18 cellular contexts compared by ENCODE assay signal in genomic region chr18:23710068-23710527, GRCh38. TPM values are rescaled to one million over a fixed set of nuclear protein-coding genes. Genes with fewer than 3 reads are reported as not detected.
DNase-seq lines count a peak whose midpoint lies in the region; ATAC-seq, FAIRE-seq and TF ChIP-seq lines count a peak whose summit lies in the region.
"Had no signal": no experiment of that assay in that cellular context is flagged by ENCODE, and none has a peak within 500 bp of the region (broad histone marks: within the 10 kb centered on the region; RNA-seq: fewer than 3 reads in every experiment).

No MANE protein-coding gene starts in this region.

- no peak for ATAC-seq in activated CD8-positive, alpha-beta T cell treated with anti-CD3 and anti-CD28 coated beads, Interleukin-2, amount 10 ng/mL, durations not matched to agents 7 days and 5 days
- no peak for ATAC-seq in activated CD8-positive, alpha-beta memory T cell treated with anti-CD3 and anti-CD28 coated beads, Interleukin-2, amount 10 ng/mL, durations not matched to agents 7 days and 5 days
- ATAC-seq: activated naive CD8-positive, alpha-beta T cell treated with anti-CD3 and anti-CD28 coated beads, Interleukin-2, amount 50 U/mL, for 24 hours had no signal

- POLR2A ChIA-PET in activated CD8-positive, alpha-beta T cell treated with anti-CD3 and anti-CD28 coated beads, Interleukin-2, amount 10 ng/mL, durations not matched to agents 7 days and 5 days (lab: Charles Lee): interaction anchor here (0.7 kb wide), 1 partner anchor 303 kb away, joined by 3 read pairs; no protein-coding TSS in a partner anchor

- H3K27me3 Mint-ChIP-seq in activated CD8-positive, alpha-beta T cell treated with anti-CD3 and anti-CD28 coated beads, Interleukin-2, amount 10 ng/mL, durations not matched to agents 7 days and 5 days (ENCODE audit: low read depth): peaks cover 13% of the 10 kb centered on the region
- H3K27me3 Mint-ChIP-seq in activated CD8-positive, alpha-beta memory T cell treated with anti-CD3 and anti-CD28 coated beads, Interleukin-2, amount 10 ng/mL, durations not matched to agents 7 days and 5 days: peaks cover 21% of the 10 kb centered on the region
- H3K27me3 Mint-ChIP-seq: activated naive CD8-positive, alpha-beta T cell treated with anti-CD3 and anti-CD28 coated beads, Interleukin-2, amount 50 U/mL, for 24 hours had no signal

- no peaks in the 10 kb centered on the region for H3K36me3 ChIP-seq in bronchial epithelial cell (ENCODE audit: control insufficient read depth, insufficient read depth, low read length)
- H3K36me3 ChIP-seq: HAP-1, right atrium auricular region, WERI-Rb-1 had no signal

- DNase-seq in EL (peak; percentile 42), M059J (ENCODE audit: low read depth) (peak; percentile 93), bronchial epithelial cell (ENCODE audit: low read depth) (peak; percentile 88), kidney glomerular epithelial cell (lab: John Stamatoyannopoulos, UW) (peak; percentile 34), NCI-H1105 (lab: John Stamatoyannopoulos, UW) (no peak)
- no peak for DNase-seq in activated CD8-positive, alpha-beta T cell treated with anti-CD3 and anti-CD28 coated beads, Interleukin-2, amount 10 ng/mL, durations not matched to agents 7 days and 5 days
- no peak for DNase-seq in activated CD8-positive, alpha-beta memory T cell treated with anti-CD3 and anti-CD28 coated beads, Interleukin-2, amount 50 U/mL, for 48 hours
- no peak for DNase-seq in activated CD8-positive, alpha-beta memory T cell treated with anti-CD3 and anti-CD28 coated beads, Interleukin-2, amount 10 ng/mL, durations not matched to agents 7 days and 5 days
- DNase-seq: activated CD4-positive, alpha-beta memory T cell treated with anti-CD3 and anti-CD28 coated beads, Interleukin-2, amount 10 ng/mL, durations not matched to agents 7 days and 5 days; activated naive CD8-positive, alpha-beta T cell treated with anti-CD3 and anti-CD28 coated beads, Interleukin-2, amount 50 U/mL, for 24 hours; NCI-H82; stimulated activated CD4-positive, alpha-beta T cell treated with anti-CD3 and anti-CD28 coated beads, Interleukin-2, amount 100 ng/mL, for 24 hours; WERI-Rb-1 had no signal

- no peak overlapping the region for H3K4me3 Mint-ChIP-seq in activated CD8-positive, alpha-beta T cell treated with anti-CD3 and anti-CD28 coated beads, Interleukin-2, amount 10 ng/mL, durations not matched to agents 7 days and 5 days
- H3K4me3 Mint-ChIP-seq in activated CD8-positive, alpha-beta memory T cell treated with anti-CD3 and anti-CD28 coated beads, Interleukin-2, amount 10 ng/mL, durations not matched to agents 7 days and 5 days: no peak overlapping the region
- H3K4me3 Mint-ChIP-seq: activated CD4-positive, alpha-beta memory T cell treated with anti-CD3 and anti-CD28 coated beads, Interleukin-2, amount 10 ng/mL, durations not matched to agents 7 days and 5 days; activated naive CD8-positive, alpha-beta T cell treated with anti-CD3 and anti-CD28 coated beads, Interleukin-2, amount 50 U/mL, for 24 hours; mesothelial cell of epicardium; neural crest cell had no signal

- FAIRE-seq in bronchial epithelial cell (lab: Jason Lieb, UNC): no peak
- FAIRE-seq: islet of Langerhans had no signal

- H3K9me3 Mint-ChIP-seq in activated CD8-positive, alpha-beta T cell treated with anti-CD3 and anti-CD28 coated beads, Interleukin-2, amount 10 ng/mL, durations not matched to agents 7 days and 5 days (ENCODE audit: insufficient read depth): peaks cover 6% of the 10 kb centered on the region
- H3K9me3 Mint-ChIP-seq in activated CD8-positive, alpha-beta memory T cell treated with anti-CD3 and anti-CD28 coated beads, Interleukin-2, amount 10 ng/mL, durations not matched to agents 7 days and 5 days (ENCODE audit: low read depth): peaks cover 4% of the 10 kb centered on the region

- CTCF ChIA-PET in activated CD8-positive, alpha-beta T cell treated with anti-CD3 and anti-CD28 coated beads, Interleukin-2, amount 10 ng/mL, durations not matched to agents 7 days and 5 days (lab: Charles Lee): interaction anchor here (1.1 kb wide), 1 partner anchor 262 kb away, joined by 3 read pairs; no protein-coding TSS in a partner anchor
- CTCF ChIA-PET in activated CD8-positive, alpha-beta memory T cell treated with anti-CD3 and anti-CD28 coated beads, Interleukin-2, amount 10 ng/mL, durations not matched to agents 7 days and 5 days (lab: Charles Lee): interaction anchor here (0.9 to 1.2 kb wide), 3 partner anchors 11 to 209 kb away, joined by 3 to 4 read pairs (median 3); no protein-coding TSS in a partner anchor

- TF ChIP-seq CTCF in bronchial epithelial cell (IDR thresholded peaks at IDR 0.05; ENCODE audit: insufficient read depth, low read length, severe bottlenecking): no peak

- peaks cover 20% of the 10 kb centered on the region for H3K4me1 Mint-ChIP-seq in activated CD8-positive, alpha-beta T cell treated with anti-CD3 and anti-CD28 coated beads, Interleukin-2, amount 10 ng/mL, durations not matched to agents 7 days and 5 days (ENCODE audit: low read depth)
- H3K4me1 Mint-ChIP-seq in activated CD8-positive, alpha-beta memory T cell treated with anti-CD3 and anti-CD28 coated beads, Interleukin-2, amount 10 ng/mL, durations not matched to agents 7 days and 5 days: peaks cover 22% of the 10 kb centered on the region
- H3K4me1 Mint-ChIP-seq: mesothelial cell of epicardium, neural crest cell had no signal

- peaks cover 7% of the 10 kb centered on the region for H3K36me3 Mint-ChIP-seq in activated CD8-positive, alpha-beta T cell treated with anti-CD3 and anti-CD28 coated beads, Interleukin-2, amount 10 ng/mL, durations not matched to agents 7 days and 5 days (ENCODE audit: low read depth)
- H3K36me3 Mint-ChIP-seq in activated CD8-positive, alpha-beta memory T cell treated with anti-CD3 and anti-CD28 coated beads, Interleukin-2, amount 10 ng/mL, durations not matched to agents 7 days and 5 days: peaks cover 5% of the 10 kb centered on the region

- H3K4me3 ChIP-seq in bronchial epithelial cell (ENCODE audit: low read depth, low read length): no peak overlapping the region
- H3K4me3 ChIP-seq: HAP-1, right atrium auricular region had no signal

- H3K27ac Mint-ChIP-seq in activated CD8-positive, alpha-beta T cell treated with anti-CD3 and anti-CD28 coated beads, Interleukin-2, amount 10 ng/mL, durations not matched to agents 7 days and 5 days: no peak overlapping the region
- H3K27ac Mint-ChIP-seq in activated CD8-positive, alpha-beta memory T cell treated with anti-CD3 and anti-CD28 coated beads, Interleukin-2, amount 10 ng/mL, durations not matched to agents 7 days and 5 days: no peak overlapping the region
- H3K27ac Mint-ChIP-seq: activated CD4-positive, alpha-beta memory T cell treated with anti-CD3 and anti-CD28 coated beads, Interleukin-2, amount 10 ng/mL, durations not matched to agents 7 days and 5 days; activated naive CD8-positive, alpha-beta T cell treated with anti-CD3 and anti-CD28 coated beads, Interleukin-2, amount 50 U/mL, for 24 hours; mesothelial cell of epicardium had no signal

- H3K27me3 ChIP-seq in bronchial epithelial cell (ENCODE audit: control insufficient read depth, insufficient read depth, low read length): no peaks in the 10 kb centered on the region
- H3K27me3 ChIP-seq: right atrium auricular region had no signal

RNA-seq across cellular contexts. Expression of gene LAMA3, which starts 20.8 kb away (rescaled TPM):
- total RNA-seq in M059J (2014; rRNA removed; shearing (Covaris generic)): 1.8 and 2.4 TPM in 2 replicates
- 381 and 531 TPM in 2 replicates for total RNA-seq in bronchial epithelial cell
- 1 to 10 TPM in 1 of 2 experiments, under 1 TPM in 1; 0.63 to 1.4 TPM for total RNA-seq in activated CD8-positive, alpha-beta T cell treated with anti-CD3 and anti-CD28 coated beads, Interleukin-2, amount 10 ng/mL, durations not matched to agents 7 days and 5 days
- under 1 TPM in 1 of 2 experiments, not detected in 1; 0.23 TPM for total RNA-seq in activated CD8-positive, alpha-beta memory T cell treated with anti-CD3 and anti-CD28 coated beads, Interleukin-2, amount 10 ng/mL, durations not matched to agents 7 days and 5 days

RNA-seq across cellular contexts. Expression of gene ANKRD29, which starts 47.4 kb away (rescaled TPM):
- total RNA-seq in M059J (2014; rRNA removed; shearing (Covaris generic)): 8.3 and 10.6 TPM in 2 replicates
- 14.0 and 15.0 TPM in 2 replicates for total RNA-seq in bronchial epithelial cell
- total RNA-seq in activated CD8-positive, alpha-beta T cell treated with anti-CD3 and anti-CD28 coated beads, Interleukin-2, amount 10 ng/mL, durations not matched to agents 7 days and 5 days: not detected
- not detected for total RNA-seq in activated CD8-positive, alpha-beta memory T cell treated with anti-CD3 and anti-CD28 coated beads, Interleukin-2, amount 10 ng/mL, durations not matched to agents 7 days and 5 days
- total RNA-seq: activated CD4-positive, alpha-beta memory T cell treated with anti-CD3 and anti-CD28 coated beads, Interleukin-2, amount 10 ng/mL, durations not matched to agents 7 days and 5 days had no signal

Comparison
In these comparisons a context has a peak if more than half of its experiments do, and no peak if none do; other contexts are left out.
1. DNase-seq: peak in EL (single experiment), M059J (single experiment), bronchial epithelial cell (single experiment) and kidney glomerular epithelial cell (single experiment); none in NCI-H1105 (single experiment), activated CD8-positive, alpha-beta T cell treated with anti-CD3 and anti-CD28 coated beads, Interleukin-2, amount 10 ng/mL, durations not matched to agents 7 days and 5 days (single experiment), activated CD8-positive, alpha-beta memory T cell treated with anti-CD3 and anti-CD28 coated beads, Interleukin-2, amount 50 U/mL, for 48 hours (single experiment) and activated CD8-positive, alpha-beta memory T cell treated with anti-CD3 and anti-CD28 coated beads, Interleukin-2, amount 10 ng/mL, durations not matched to agents 7 days and 5 days (single experiment).
2. RNA of gene LAMA3, which starts 20.8 kb away (total RNA-seq): 381 to 531 TPM in bronchial epithelial cell; 1.8 to 2.4 TPM in M059J, 0.63 to 1.4 TPM in activated CD8-positive, alpha-beta T cell treated with anti-CD3 and anti-CD28 coated beads, Interleukin-2, amount 10 ng/mL, durations not matched to agents 7 days and 5 days and 0.23 TPM in activated CD8-positive, alpha-beta memory T cell treated with anti-CD3 and anti-CD28 coated beads, Interleukin-2, amount 10 ng/mL, durations not matched to agents 7 days and 5 days; every median in the first group is over 100 times any median in the second.